In the genomic region with DNA sequence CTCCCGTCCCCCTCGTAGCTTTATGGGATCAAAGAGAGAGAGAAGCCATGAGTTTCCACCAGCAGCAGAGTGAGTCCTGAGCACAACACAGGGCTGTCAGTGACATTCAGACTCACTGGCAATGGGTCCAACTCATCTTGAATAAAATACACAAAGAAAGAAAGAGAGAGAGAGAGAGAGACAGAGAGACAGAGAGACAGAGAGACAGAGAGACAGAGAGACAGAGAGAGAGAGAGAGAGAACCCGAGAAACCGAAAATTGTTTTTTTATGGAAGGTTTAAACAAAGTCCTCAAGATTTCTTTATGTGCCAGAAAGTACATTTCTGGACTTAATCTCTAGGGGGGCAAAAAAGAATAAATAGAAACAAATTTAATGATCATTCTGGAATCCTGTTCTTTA, we compare ENCODE assay signal across 36 cellular contexts.
"Had no signal": no experiment of that assay in that cellular context is flagged by ENCODE, and none has a peak within 500 bp of the region (broad histone marks: within the 10 kb centered on the region; RNA-seq: fewer than 3 reads in every experiment).

No MANE protein-coding gene starts in this region.

- H3K27ac Mint-ChIP-seq: activated naive CD4-positive, alpha-beta T cell treated with anti-CD3 and anti-CD28 coated beads for 36 hours; activated naive CD4-positive, alpha-beta T cell treated with anti-CD3 and anti-CD28 coated beads, Interleukin-2, amount 50 U/mL, for 72 hours; activated naive CD8-positive, alpha-beta T cell; activated naive CD8-positive, alpha-beta T cell treated with anti-CD3 and anti-CD28 coated beads for 36 hours; activated naive CD8-positive, alpha-beta T cell treated with anti-CD3 and anti-CD28 coated beads, Interleukin-2, amount 10 ng/mL, durations not matched to agents 7 days and 5 days; activated naive CD8-positive, alpha-beta T cell treated with anti-CD3 and anti-CD28 coated beads, Interleukin-2, amount 50 U/mL, for 24 hours; activated T-cell treated with anti-CD3 and anti-CD28 coated beads, Interleukin-2, amount 50 U/mL, for 24 hours; activated T-cell treated with anti-CD3 and anti-CD28 coated beads, Interleukin-2, amount 50 U/mL, for 72 hours; activated T-helper 1 cell treated with anti-CD3 and anti-CD28 coated beads, Interleukin-12 subunit alpha, Interleukin-12 subunit beta, Interleukin-2, Interleukin-4 antibody, amounts not matched to agents 30 ng/mL and 10 ng/mL and 1 ng/mL, durations not matched to agents 14 hours and 24 hours and 36 hours; activated T-helper 17 cell treated with anti-CD3 and anti-CD28 coated beads, Interleukin-2, amount 50 U/mL, for 72 hours; activated T-helper 2 cell treated with anti-CD3 and anti-CD28 coated beads, Interferon-gamma antibody, Interleukin-2, Interleukin-4, amounts not matched to agents 10 μg/mL and 5 μg/mL and 100 μg/mL, durations not matched to agents 14 hours and 24 hours and 36 hours; brain had no signal

- H3K4me1 Mint-ChIP-seq: activated naive CD8-positive, alpha-beta T cell treated with anti-CD3 and anti-CD28 coated beads, Interleukin-2, amount 10 ng/mL, durations not matched to agents 7 days and 5 days; activated T-helper 17 cell treated with anti-CD3 and anti-CD28 coated beads, Interleukin-2, amount 50 U/mL, for 72 hours; brain; central memory CD8-positive, alpha-beta T cell had no signal

- ATAC-seq: activated naive CD4-positive, alpha-beta T cell treated with anti-CD3 and anti-CD28 coated beads, Interleukin-2, amount 50 U/mL, for 72 hours; activated naive CD8-positive, alpha-beta T cell treated with anti-CD3 and anti-CD28 coated beads, Interleukin-2, amount 50 U/mL, for 24 hours; activated T-cell treated with anti-CD3 and anti-CD28 coated beads, Interleukin-2, amount 50 U/mL, for 4 hours; activated T-cell treated with anti-CD3 and anti-CD28 coated beads, Interleukin-2, amount 50 U/mL, for 72 hours; activated T-helper 17 cell treated with anti-CD3 and anti-CD28 coated beads, Interleukin-2, amount 50 U/mL, for 72 hours; body of pancreas had no signal

- H3K36me3 ChIP-seq: breast epithelium had no signal

- H3K27ac ChIP-seq: adrenal gland, ascending aorta, body of pancreas, brain microvascular endothelial cell, breast epithelium, cardiac muscle cell had no signal

- H3K9me3 Mint-ChIP-seq: activated naive CD4-positive, alpha-beta T cell treated with anti-CD3 and anti-CD28 coated beads for 36 hours; activated naive CD4-positive, alpha-beta T cell treated with anti-CD3 and anti-CD28 coated beads, Interleukin-2, amount 50 U/mL, for 72 hours; activated naive CD8-positive, alpha-beta T cell treated with anti-CD3 and anti-CD28 coated beads for 36 hours; activated naive CD8-positive, alpha-beta T cell treated with anti-CD3 and anti-CD28 coated beads, Interleukin-2, amount 10 ng/mL, durations not matched to agents 7 days and 5 days; activated naive CD8-positive, alpha-beta T cell treated with anti-CD3 and anti-CD28 coated beads, Interleukin-2, amount 50 U/mL, for 24 hours; activated T-cell treated with anti-CD3 and anti-CD28 coated beads, Interleukin-2, amount 50 U/mL, for 24 hours; activated T-cell treated with anti-CD3 and anti-CD28 coated beads, Interleukin-2, amount 50 U/mL, for 4 hours; activated T-cell treated with anti-CD3 and anti-CD28 coated beads, Interleukin-2, amount 50 U/mL, for 72 hours; activated T-helper 1 cell treated with anti-CD3 and anti-CD28 coated beads, Interleukin-12 subunit alpha, Interleukin-12 subunit beta, Interleukin-2, Interleukin-4 antibody, amounts not matched to agents 30 ng/mL and 10 ng/mL and 1 ng/mL, durations not matched to agents 14 hours and 24 hours and 36 hours; activated T-helper 17 cell treated with anti-CD3 and anti-CD28 coated beads, Interleukin-2, amount 50 U/mL, for 72 hours; activated T-helper 2 cell treated with anti-CD3 and anti-CD28 coated beads, Interferon-gamma antibody, Interleukin-2, Interleukin-4, amounts not matched to agents 10 μg/mL and 5 μg/mL and 100 μg/mL, durations not matched to agents 14 hours and 24 hours and 36 hours; brain; central memory CD8-positive, alpha-beta T cell had no signal

- H3K4me1 ChIP-seq: ascending aorta, breast epithelium had no signal

- H3K9me3 ChIP-seq: adrenal gland, ascending aorta, body of pancreas, breast epithelium had no signal

- H3K27me3 ChIP-seq: adrenal gland, ascending aorta, body of pancreas, brain microvascular endothelial cell, breast epithelium, cardiac muscle cell had no signal

- DNase-seq: activated effector memory CD4-positive, alpha-beta T cell treated with anti-CD3 and anti-CD28 coated beads, Interleukin-2, amount 50 U/mL, for 16 hours; activated effector memory CD4-positive, alpha-beta T cell treated with Interleukin-2 at 50 U/mL for 16 hours; activated gamma-delta T cell; activated gamma-delta T cell treated with Interleukin-2 at 50 U/mL for 16 hours; activated naive CD4-positive, alpha-beta T cell; activated naive CD4-positive, alpha-beta T cell treated with anti-CD3 and anti-CD28 coated beads for 36 hours; activated naive CD4-positive, alpha-beta T cell treated with anti-CD3 and anti-CD28 coated beads, Interleukin-2, amount 50 U/mL, for 16 hours; activated naive CD4-positive, alpha-beta T cell treated with Interleukin-2 at 50 U/mL for 16 hours; activated naive CD8-positive, alpha-beta T cell treated with anti-CD3 and anti-CD28 coated beads for 36 hours; activated naive CD8-positive, alpha-beta T cell treated with anti-CD3 and anti-CD28 coated beads, Interleukin-2, amount 10 ng/mL, durations not matched to agents 7 days and 5 days; activated naive CD8-positive, alpha-beta T cell treated with anti-CD3 and anti-CD28 coated beads, Interleukin-2, amount 50 U/mL, for 24 hours; activated T-cell treated with anti-CD3 and anti-CD28 coated beads, Interleukin-2, amount 50 U/mL, for 1 hour; activated T-cell treated with anti-CD3 and anti-CD28 coated beads, Interleukin-2, amount 50 U/mL, for 24 hours; activated T-cell treated with anti-CD3 and anti-CD28 coated beads, Interleukin-2, amount 50 U/mL, for 4 hours; activated T-cell treated with anti-CD3 and anti-CD28 coated beads, Interleukin-2, amount 50 U/mL, for 48 hours; activated T-cell treated with anti-CD3 and anti-CD28 coated beads, Interleukin-2, amount 50 U/mL, for 72 hours; adrenal gland; amniotic stem cell; amygdala; anterior cingulate cortex; aorta; body of pancreas; brain microvascular endothelial cell; caudate nucleus; central memory CD4-positive, alpha-beta T cell; cerebellar nuclear complex had no signal

- H3K4me3 Mint-ChIP-seq: activated naive CD4-positive, alpha-beta T cell treated with anti-CD3 and anti-CD28 coated beads for 36 hours; activated naive CD8-positive, alpha-beta T cell; activated naive CD8-positive, alpha-beta T cell treated with anti-CD3 and anti-CD28 coated beads for 36 hours; activated naive CD8-positive, alpha-beta T cell treated with anti-CD3 and anti-CD28 coated beads, Interleukin-2, amount 10 ng/mL, durations not matched to agents 7 days and 5 days; activated naive CD8-positive, alpha-beta T cell treated with anti-CD3 and anti-CD28 coated beads, Interleukin-2, amount 50 U/mL, for 24 hours; activated T-cell treated with anti-CD3 and anti-CD28 coated beads, Interleukin-2, amount 50 U/mL, for 24 hours; activated T-cell treated with anti-CD3 and anti-CD28 coated beads, Interleukin-2, amount 50 U/mL, for 4 hours; activated T-cell treated with anti-CD3 and anti-CD28 coated beads, Interleukin-2, amount 50 U/mL, for 72 hours; activated T-helper 1 cell treated with anti-CD3 and anti-CD28 coated beads, Interleukin-12 subunit alpha, Interleukin-12 subunit beta, Interleukin-2, Interleukin-4 antibody, amounts not matched to agents 30 ng/mL and 10 ng/mL and 1 ng/mL, durations not matched to agents 14 hours and 24 hours and 36 hours; activated T-helper 17 cell treated with anti-CD3 and anti-CD28 coated beads, Interleukin-2, amount 50 U/mL, for 72 hours; brain; central memory CD8-positive, alpha-beta T cell had no signal

- H3K4me3 ChIP-seq: adrenal gland, ascending aorta, body of pancreas, breast epithelium, cardiac muscle cell had no signal

- H3K27me3 Mint-ChIP-seq: activated naive CD8-positive, alpha-beta T cell; activated naive CD8-positive, alpha-beta T cell treated with anti-CD3 and anti-CD28 coated beads for 36 hours; activated naive CD8-positive, alpha-beta T cell treated with anti-CD3 and anti-CD28 coated beads, Interleukin-2, amount 10 ng/mL, durations not matched to agents 7 days and 5 days; activated naive CD8-positive, alpha-beta T cell treated with anti-CD3 and anti-CD28 coated beads, Interleukin-2, amount 50 U/mL, for 24 hours; activated T-cell treated with anti-CD3 and anti-CD28 coated beads, Interleukin-2, amount 50 U/mL, for 24 hours; activated T-helper 17 cell treated with anti-CD3 and anti-CD28 coated beads, Interleukin-2, amount 50 U/mL, for 72 hours; brain; central memory CD8-positive, alpha-beta T cell had no signal
